Comparison of ENCODE assay signal across 22 cellular contexts in genomic region chr5:139925163-139925562, GRCh38.
"Had no signal": no experiment of that assay in that cellular context is flagged by ENCODE, and none has a peak within 500 bp of the region (broad histone marks: within the 10 kb centered on the region; RNA-seq: fewer than 3 reads in every experiment).

No MANE protein-coding gene starts in this region.

- H3K4me1 ChIP-seq: SJCRH30 had no signal

- ATAC-seq: K562, Panc1 had no signal

- H3K27ac ChIP-seq: HL-60, KMS-11, RWPE1, SJCRH30 had no signal

- H3K27me3 ChIP-seq: SJCRH30 had no signal

- H3K9me3 ChIP-seq: SJCRH30 had no signal

- H3K4me3 ChIP-seq: K562, SJCRH30 had no signal

- H3K4me3 Mint-ChIP-seq: IgD-negative memory B cell had no signal

- H3K36me3 ChIP-seq: SJCRH30 had no signal

- DNase-seq: Kasumi-1, MM.1S, NCI-H1092 treated with DMSO at 0.1 percent for 48 hours, NCI-H1436, NCI-H187, NCI-H2029, NCI-H2081 treated with DMSO at 0.1 percent for 48 hours, NCI-H2171, NCI-H446, NCI-H510A, NCI-H524 treated with DMSO at 0.1 percent for 48 hours, NCI-H69, NCI-H774, PC-3, SHP77 treated with DMSO at 0.1 percent for 48 hours, SJCRH30 had no signal

- H3K36me3 Mint-ChIP-seq: IgD-negative memory B cell had no signal

- H3K4me1 Mint-ChIP-seq: IgD-negative memory B cell had no signal
